In genomic region chr22:37911273-37911672, GRCh38 we compare ENCODE assay signal across 16 cellular contexts. TPM values are rescaled to one million over a fixed set of nuclear protein-coding genes. Genes with fewer than 3 reads are reported as not detected.
A peak's percentile ranks its signal among the peaks of the same experiment; 100 is the strongest.
DNase-seq lines count a peak whose midpoint lies in the region; ATAC-seq and TF ChIP-seq lines count a peak whose summit lies in the region.
"Had no signal": no experiment of that assay in that cellular context is flagged by ENCODE, and none has a peak within 500 bp of the region (broad histone marks: within the 10 kb centered on the region; RNA-seq: fewer than 3 reads in every experiment).

No MANE protein-coding gene starts in this region.

- H3K4me3 Mint-ChIP-seq in activated T-cell treated with anti-CD3 and anti-CD28 coated beads, Interleukin-2, amount 50 U/mL, for 24 hours: no peak overlapping the region
- H3K4me3 Mint-ChIP-seq in endodermal cell (no peak overlapping the region), nephron (peak overlapping the region; percentile 31 to 71 (median 52))
- H3K4me3 Mint-ChIP-seq: CD8-positive, alpha-beta T cell had no signal

- no peak for DNase-seq in activated T-cell treated with anti-CD3 and anti-CD28 coated beads, Interleukin-2, amount 50 U/mL, for 24 hours
- no peak for DNase-seq in activated T-cell treated with anti-CD3 and anti-CD28 coated beads for 4 hours
- peak; percentile 72 for DNase-seq in endodermal cell
- DNase-seq in tibial artery: no peak
- no peak for DNase-seq in KG1 (lab: John Stamatoyannopoulos, UW)
- no peak for DNase-seq in islet precursor cell
- DNase-seq: activated effector memory CD4-positive, alpha-beta T cell treated with anti-CD3 and anti-CD28 coated beads, Interleukin-2, amount 50 U/mL, for 16 hours; CD8-positive, alpha-beta T cell; dermis blood vessel endothelial cell; KBM-7; NCI-H1417 treated with DMSO at 0.1 percent for 48 hours; NCI-H226 had no signal

- H3K4me1 ChIP-seq in endodermal cell (ENCODE audit: control insufficient read depth, insufficient read depth, low read length) (peaks cover 12% of the 10 kb centered on the region), tibial artery (peaks cover 0 to 47% (median 40%) of the 10 kb centered on the region in 4 donors)

- H3K27me3 ChIP-seq in endodermal cell (ENCODE audit: control insufficient read depth, insufficient read depth, low read length, poor library complexity, severe bottlenecking) (no peaks in the 10 kb centered on the region), tibial artery (no peaks in the 10 kb centered on the region)
- H3K27me3 ChIP-seq: SJCRH30 had no signal

- H3K27ac Mint-ChIP-seq in activated T-cell treated with anti-CD3 and anti-CD28 coated beads, Interleukin-2, amount 50 U/mL, for 24 hours: peak overlapping the region; percentile 37
- H3K27ac Mint-ChIP-seq in endodermal cell: peak overlapping the region; percentile 78
- peak overlapping the region; percentile 37 to 91 (median 64) for H3K27ac Mint-ChIP-seq in nephron
- H3K27ac Mint-ChIP-seq: CD8-positive, alpha-beta T cell had no signal

- peaks cover 30% of the 10 kb centered on the region for H3K4me1 Mint-ChIP-seq in activated T-cell treated with anti-CD3 and anti-CD28 coated beads, Interleukin-2, amount 50 U/mL, for 24 hours (ENCODE audit: low read depth)
- H3K4me1 Mint-ChIP-seq in endodermal cell: peaks cover 33% of the 10 kb centered on the region
- H3K4me1 Mint-ChIP-seq in nephron: peaks cover 48% of the 10 kb centered on the region

- H3K27me3 Mint-ChIP-seq in activated T-cell treated with anti-CD3 and anti-CD28 coated beads, Interleukin-2, amount 50 U/mL, for 24 hours: no peaks in the 10 kb centered on the region
- H3K27me3 Mint-ChIP-seq in endodermal cell (ENCODE audit: insufficient read depth) (no peaks in the 10 kb centered on the region), nephron (ENCODE audit: low read depth) (peaks cover 3% of the 10 kb centered on the region)

- intact Hi-C loops in tibial artery (cut with DNase I; ENCODE audit: low total_unique reads): no loop called here

- H3K4me3 ChIP-seq in endodermal cell (ENCODE audit: low read length) (no peak overlapping the region), tibial artery (no peak overlapping the region)
- H3K4me3 ChIP-seq: A549, SJCRH30 had no signal

- H3K27ac ChIP-seq in endodermal cell (ENCODE audit: low read depth, low read length): peak overlapping the region; percentile 44
- H3K27ac ChIP-seq in tibial artery: peak overlapping the region; percentile 69 to 86
- H3K27ac ChIP-seq: A549, SJCRH30 had no signal

- TF ChIP-seq CTCF in endodermal cell (conservative IDR thresholded peaks at IDR 0.05) (no peak), nephron (IDR thresholded peaks at IDR 0.05; ENCODE audit: unreplicated experiment in 3 of 3) (no peak), tibial artery (IDR thresholded peaks at IDR 0.05) (no peak)

- H3K36me3 ChIP-seq in endodermal cell (ENCODE audit: control insufficient read depth, insufficient read depth, low read length): peaks cover 11% of the 10 kb centered on the region
- peaks cover 19 to 45% (median 38%) of the 10 kb centered on the region in 3 donors for H3K36me3 ChIP-seq in tibial artery
- H3K36me3 ChIP-seq: SJCRH30 had no signal

- H3K9me3 Mint-ChIP-seq in activated T-cell treated with anti-CD3 and anti-CD28 coated beads, Interleukin-2, amount 50 U/mL, for 24 hours: no peaks in the 10 kb centered on the region
- no peaks in the 10 kb centered on the region for H3K9me3 Mint-ChIP-seq in endodermal cell
- H3K9me3 Mint-ChIP-seq in nephron: no peaks in the 10 kb centered on the region
- H3K9me3 Mint-ChIP-seq: CD8-positive, alpha-beta T cell had no signal

- no peak for ATAC-seq in GM19467 (IDR thresholded peaks at IDR 0.05; ENCODE audit: unreplicated experiment)
- ATAC-seq: CD8-positive, alpha-beta T cell had no signal

- no peak overlapping the region for H3K9ac ChIP-seq in endodermal cell (ENCODE audit: extremely low read depth, low read length, poor library complexity, severe bottlenecking)

- peaks cover 15% of the 10 kb centered on the region for H3K36me3 Mint-ChIP-seq in activated T-cell treated with anti-CD3 and anti-CD28 coated beads, Interleukin-2, amount 50 U/mL, for 24 hours (ENCODE audit: low read depth)
- peaks cover 14% of the 10 kb centered on the region for H3K36me3 Mint-ChIP-seq in endodermal cell (ENCODE audit: low read depth)
- peaks cover 9% of the 10 kb centered on the region for H3K36me3 Mint-ChIP-seq in nephron (ENCODE audit: low read depth)

- WGBS in endodermal cell (ENCODE audit: insufficient coverage in 1 of 2, insufficient read length in 1 of 2), 2 experiments: 69 to 78% methylated on average over 3 to 6 of the region's 6 CpGs

- H3K9me3 ChIP-seq in endodermal cell (ENCODE audit: control insufficient read depth, low read length) (no peaks in the 10 kb centered on the region), tibial artery (no peaks in the 10 kb centered on the region)
- H3K9me3 ChIP-seq: A549, SJCRH30 had no signal

RNA-seq across cellular contexts. Expression of gene MICALL1, which starts 5.2 kb away (rescaled TPM):
- 10 to 100 TPM; 33.5 to 36.6 TPM for total RNA-seq in endodermal cell
- polyA plus RNA-seq in endodermal cell (2013, experiment 1 of 2): 28.1 TPM
- polyA plus RNA-seq in endodermal cell (2013, experiment 2 of 2): 24.7 TPM

RNA-seq across cellular contexts. Expression of gene C22orf23, which starts 42.1 kb away (rescaled TPM):
- under 1 TPM; 0.29 to 0.44 TPM for total RNA-seq in endodermal cell
- polyA plus RNA-seq in endodermal cell (2013, experiment 1 of 2): 1.4 TPM
- 1.1 TPM for polyA plus RNA-seq in endodermal cell (2013, experiment 2 of 2)
- total RNA-seq: dermis blood vessel endothelial cell, SJCRH30 had no signal

RNA-seq across cellular contexts. Expression of gene POLR2F, which starts 42.2 kb away (rescaled TPM):
- total RNA-seq in endodermal cell: 100 to 1,000 TPM in 1 of 2 donors, 10 to 100 TPM in 1; 98.0 to 105 TPM
- 122 TPM for polyA plus RNA-seq in endodermal cell (2013, experiment 1 of 2)
- 100 TPM for polyA plus RNA-seq in endodermal cell (2013, experiment 2 of 2)

Comparison
In these comparisons a context has a peak if more than half of its experiments do, and no peak if none do; other contexts are left out.
1. H3K4me3 Mint-ChIP-seq: peak in nephron (3 of 3); none in activated T-cell treated with anti-CD3 and anti-CD28 coated beads, Interleukin-2, amount 50 U/mL, for 24 hours (single experiment) and endodermal cell (single experiment).
2. Peak in every context shown above with its lines, with median percentiles within 50 percentile points of each other: H3K27ac Mint-ChIP-seq.